In the genomic region with DNA sequence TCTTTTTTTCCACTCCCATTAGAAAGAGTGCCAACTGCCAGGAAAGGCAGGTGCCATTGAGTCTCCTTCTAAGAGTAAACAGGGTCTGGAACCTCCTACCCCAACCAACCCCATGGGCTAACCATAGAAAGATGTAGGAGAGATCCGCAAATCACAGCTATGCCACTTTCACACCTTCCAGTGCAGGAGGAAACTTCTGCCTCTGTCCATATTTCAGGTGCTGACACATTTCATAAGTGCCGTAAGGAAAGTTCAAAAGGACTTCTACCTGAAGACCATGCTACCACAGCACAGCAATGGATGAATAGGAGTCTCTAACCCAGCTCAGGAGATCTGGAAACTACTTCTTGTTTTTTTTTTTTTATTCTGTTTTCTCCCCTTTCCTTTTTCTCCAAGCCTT, we compare ENCODE assay signal across 20 cellular contexts.
"Had no signal": no experiment of that assay in that cellular context is flagged by ENCODE, and none has a peak within 500 bp of the region (broad histone marks: within the 10 kb centered on the region; RNA-seq: fewer than 3 reads in every experiment).

No MANE protein-coding gene starts in this region.

- DNase-seq: esophagus squamous epithelium; foreskin fibroblast; glutamatergic neuron; islet precursor cell; left lung; lower lobe of right lung; nucleus accumbens; ovary; right cardiac atrium; stimulated activated CD4-positive, alpha-beta T cell treated with anti-CD3 and anti-CD28 coated beads, Interleukin-4, amount 100 ng/mL, for 1 hour; stimulated activated CD8-positive, alpha-beta memory T cell treated with anti-CD3 and anti-CD28 coated beads, Interleukin-4, amount 100 ng/mL, for 48 hours; stimulated activated naive CD8-positive, alpha-beta T cell treated with anti-CD3 and anti-CD28 coated beads, Interleukin-15, Interleukin-2, amounts not matched to agents 100 U/mL and 50 U/mL, for 24 hours; tibial artery; upper lobe of left lung; uterus had no signal

- ATAC-seq: gastroesophageal sphincter; left lung; lower lobe of right lung; natural killer cell treated with Interleukin-12 subunit alpha and Interleukin-12 subunit beta and Interleukin-15 and Interleukin-18, amount 100 ng/mL, for 72 hours; right cardiac atrium; stimulated activated effector memory CD8-positive, alpha-beta T cell treated with anti-CD3 and anti-CD28 coated beads, Interleukin-12 subunit alpha, Interleukin-12 subunit beta, amount 100 ng/mL, for 72 hours; stimulated activated naive CD8-positive, alpha-beta T cell treated with anti-CD3 and anti-CD28 coated beads, Interleukin-15, Interleukin-2, amounts not matched to agents 100 U/mL and 50 U/mL, for 24 hours had no signal

- H3K4me1 ChIP-seq: esophagus squamous epithelium, left lung, lower lobe of right lung, upper lobe of left lung, uterus had no signal

- H3K36me3 ChIP-seq: esophagus squamous epithelium, gastroesophageal sphincter, left lung, lower lobe of right lung, neural progenitor cell, ovary, tibial artery, upper lobe of left lung, uterus had no signal

- H3K27me3 ChIP-seq: esophagus squamous epithelium, gastroesophageal sphincter, left lung, neural progenitor cell, ovary, tibial artery, upper lobe of left lung, uterus had no signal

- H3K27ac ChIP-seq: esophagus squamous epithelium, left lung, lower lobe of right lung, neural progenitor cell, ovary, tibial artery, upper lobe of left lung, uterus had no signal

- H3K4me3 ChIP-seq: esophagus squamous epithelium, gastroesophageal sphincter, left lung, lower lobe of right lung, neural progenitor cell, ovary, smooth muscle cell, tibial artery, upper lobe of left lung, uterus had no signal

- H3K9me3 ChIP-seq: esophagus squamous epithelium, gastroesophageal sphincter, left lung, lower lobe of right lung, ovary, tibial artery, upper lobe of left lung, uterus had no signal

- H3K9ac ChIP-seq: neural progenitor cell had no signal
